15 cellular contexts compared by ENCODE assay signal in genomic region chr5:111734597-111734996, GRCh38. TPM values are rescaled to one million over a fixed set of nuclear protein-coding genes. Genes with fewer than 3 reads are reported as not detected.
DNase-seq lines count a peak whose midpoint lies in the region; ATAC-seq and TF ChIP-seq lines count a peak whose summit lies in the region.
"Had no signal": no experiment of that assay in that cellular context is flagged by ENCODE, and none has a peak within 500 bp of the region (broad histone marks: within the 10 kb centered on the region; RNA-seq: fewer than 3 reads in every experiment).

No MANE protein-coding gene starts in this region.

- no peak overlapping the region for H3K18ac ChIP-seq in mesendoderm (ENCODE audit: low read length)

- no peak overlapping the region for H3K23ac ChIP-seq in mesendoderm (ENCODE audit: low read length)

- peak overlapping the region; percentile 89; the same call in 1 of the 2 replicates for H3K27ac Mint-ChIP-seq in GM23338
- H3K27ac Mint-ChIP-seq in natural killer cell treated with Interleukin-12 subunit alpha and Interleukin-12 subunit beta and Interleukin-15 and Interleukin-18, amount 100 ng/mL, for 72 hours, result no peak overlapping the region

- H3K27me3 Mint-ChIP-seq in GM23338 (ENCODE audit: insufficient read depth, low read depth, poor library complexity), result peaks cover 4% of the 10 kb centered on the region
- no peaks in the 10 kb centered on the region for H3K27me3 Mint-ChIP-seq in natural killer cell treated with Interleukin-12 subunit alpha and Interleukin-12 subunit beta and Interleukin-15 and Interleukin-18, amount 100 ng/mL, for 72 hours

- in situ Hi-C loops in brain microvascular endothelial cell (cut with HindIII; ENCODE audit: low pct_ligation_motif_present, low sequenced_read_pairs), result loop anchor here (25.0 kb wide), 1 partner anchor 228 kb away; no protein-coding TSS in a partner anchor

- H3K79me2 ChIP-seq in GM23338 (replicated peaks; ENCODE audit: insufficient read depth), result peaks cover 52% of the 10 kb centered on the region
- no peaks in the 10 kb centered on the region for H3K79me2 ChIP-seq in mesendoderm (ENCODE audit: control insufficient read depth, insufficient read depth, low read length)

- 44% methylated on average over 3 of the region's 3 CpGs for WGBS in liver
- 62 to 68% (median 63%) methylated on average over 3 of the region's 3 CpGs for WGBS in psoas muscle, 3 donors
- WGBS in mesendoderm (ENCODE audit: extremely low coverage, insufficient coverage, low lambda C conversion rate), result no CpG with 5 or more reads among the region's 3 CpGs

- H2BK5ac ChIP-seq in mesendoderm (ENCODE audit: low read length), result no peak overlapping the region

- H3K9me2 ChIP-seq in GM23338 (ENCODE audit: insufficient read depth), result no peaks in the 10 kb centered on the region

- no peak overlapping the region for H3K56ac ChIP-seq in mesendoderm (ENCODE audit: low read length)

- no peak overlapping the region for H2AK5ac ChIP-seq in mesendoderm (ENCODE audit: low read length)

- no peaks in the 10 kb centered on the region for H3F3A ChIP-seq in GM23338 (replicated peaks; ENCODE audit: low read depth)

- H3K4me1 ChIP-seq in GM23338 (ENCODE audit: insufficient read depth) (peaks cover 35% of the 10 kb centered on the region), liver (ENCODE audit: control insufficient read depth in 4 of 4, insufficient read depth in 4 of 4, low read length in 3 of 4) (peaks cover 6 to 67% (median 47%) of the 10 kb centered on the region in 4 donors), psoas muscle (peaks cover 52% of the 10 kb centered on the region), mesendoderm (ENCODE audit: control insufficient read depth, low read depth, low read length) (no peaks in the 10 kb centered on the region)

- H3K27me3 ChIP-seq in GM23338 (ENCODE audit: insufficient read depth), result no peaks in the 10 kb centered on the region
- H3K27me3 ChIP-seq in brain microvascular endothelial cell (replicated peaks), result no peaks in the 10 kb centered on the region
- H3K27me3 ChIP-seq in liver (ENCODE audit: control insufficient read depth in 4 of 4, insufficient read depth in 4 of 4, low read length in 3 of 4), result no peaks in the 10 kb centered on the region
- H3K27me3 ChIP-seq in psoas muscle (ENCODE audit: insufficient read depth in 3 of 3, low read length in 2 of 3), result no peaks in the 10 kb centered on the region
- H3K27me3 ChIP-seq in mesendoderm (ENCODE audit: insufficient read depth, low read length, poor library complexity), result no peaks in the 10 kb centered on the region

- H4K20me1 ChIP-seq in GM23338 (replicated peaks; ENCODE audit: insufficient read depth), result peaks cover 4% of the 10 kb centered on the region; the same call in 1 of the 2 replicates

- intact Hi-C loops in psoas muscle (cut with DNase I), result loop anchor here in 1 of 2 donors (5.0 to 10.0 kb wide), 2 partner anchors 47 to 410 kb away; no protein-coding TSS in a partner anchor

- no peaks in the 10 kb centered on the region for H3K9me3 ChIP-seq in liver (ENCODE audit: control insufficient read depth in 4 of 4, low read length in 3 of 4)
- H3K9me3 ChIP-seq in psoas muscle, result no peaks in the 10 kb centered on the region

- H3K4me2 ChIP-seq in GM23338, result no peak overlapping the region
- no peak overlapping the region for H3K4me2 ChIP-seq in mesendoderm (ENCODE audit: low read length)

- H3K4ac ChIP-seq in mesendoderm (ENCODE audit: low read depth, low read length), result no peak overlapping the region

- H3K36me3 ChIP-seq in GM23338 (ENCODE audit: insufficient read depth) (peaks cover 15% of the 10 kb centered on the region; the same call in 1 of the 2 replicates), brain microvascular endothelial cell (replicated peaks) (peaks cover 47% of the 10 kb centered on the region), liver (ENCODE audit: control insufficient read depth in 4 of 4, insufficient read depth in 3 of 4, low read depth in 1 of 4, low read length in 3 of 4) (peaks cover 0 to 6% (median 0%) of the 10 kb centered on the region in 4 donors), psoas muscle (ENCODE audit: insufficient read depth in 1 of 2, low read depth in 1 of 2) (no peaks in the 10 kb centered on the region), mesendoderm (ENCODE audit: control insufficient read depth, insufficient read depth, low read length) (no peaks in the 10 kb centered on the region)

- H3K9ac ChIP-seq in liver (ENCODE audit: low read depth in 1 of 2, low read length in 2 of 2) (no peak overlapping the region), mesendoderm (ENCODE audit: low read length) (no peak overlapping the region)

- no peak overlapping the region for H3K4me3 Mint-ChIP-seq in GM23338
- no peak overlapping the region for H3K4me3 Mint-ChIP-seq in natural killer cell treated with Interleukin-12 subunit alpha and Interleukin-12 subunit beta and Interleukin-15 and Interleukin-18, amount 100 ng/mL, for 72 hours

- no peak overlapping the region for H3K27ac ChIP-seq in GM23338 (ENCODE audit: low read depth)
- peak overlapping the region; percentile 58 for H3K27ac ChIP-seq in brain microvascular endothelial cell
- H3K27ac ChIP-seq in liver (ENCODE audit: low read depth in 1 of 2, low read length in 2 of 2), result no peak overlapping the region
- peak overlapping the region; percentile 81 for H3K27ac ChIP-seq in psoas muscle
- no peak overlapping the region for H3K27ac ChIP-seq in mesendoderm (ENCODE audit: low read depth, low read length)
- H3K27ac ChIP-seq: C4-2B had no signal

- H3K4me3 ChIP-seq in GM23338 (no peak overlapping the region), brain microvascular endothelial cell (ENCODE audit: low read depth, low read length) (no peak overlapping the region), liver (ENCODE audit: low read depth in 1 of 3, low read length in 3 of 3) (no peak overlapping the region), psoas muscle (no peak overlapping the region), mesendoderm (ENCODE audit: low read length) (no peak overlapping the region)

- H2BK120ac ChIP-seq in mesendoderm (ENCODE audit: low read depth, low read length), result no peak overlapping the region

- TF ChIP-seq CTCF in GM23338 (conservative IDR thresholded peaks at IDR 0.05; ENCODE audit: low read depth in 2 of 2) (no peak), brain microvascular endothelial cell (IDR thresholded peaks at IDR 0.05; ENCODE audit: low read depth, low read length, missing control alignments) (no peak), liver (IDR thresholded peaks at IDR 0.05; ENCODE audit: low read depth, low read length, missing input control) (no peak), psoas muscle (IDR thresholded peaks at IDR 0.05) (no peak)

- no peak overlapping the region for H2AFZ ChIP-seq in GM23338

- DNase-seq in GM23338 (ENCODE audit: low spot score) (no peak), brain microvascular endothelial cell (no peak), psoas muscle (no peak), mesendoderm (no peak), GM19240 (ENCODE audit: insufficient read length, low spot score) (no peak)
- DNase-seq in natural killer cell treated with Interleukin-12 subunit alpha and Interleukin-12 subunit beta and Interleukin-15 and Interleukin-18, amount 100 ng/mL, for 72 hours (ENCODE audit: low spot score), result no peak
- no peak for DNase-seq in effector CD8-positive, alpha-beta T cell (lab: John Stamatoyannopoulos, UW)
- DNase-seq: GF-D8, NCI-H187, NCI-H446, NCI-H69, RPMI8226, SIG-M5 had no signal

- H3K36me3 Mint-ChIP-seq in GM23338 (ENCODE audit: low read depth), result peaks cover 53% of the 10 kb centered on the region
- H3K36me3 Mint-ChIP-seq in natural killer cell treated with Interleukin-12 subunit alpha and Interleukin-12 subunit beta and Interleukin-15 and Interleukin-18, amount 100 ng/mL, for 72 hours, result no peaks in the 10 kb centered on the region

- peaks cover 6% of the 10 kb centered on the region for H3K79me1 ChIP-seq in mesendoderm (ENCODE audit: low read length)

- H4K8ac ChIP-seq in mesendoderm (ENCODE audit: low read depth, low read length), result no peak overlapping the region

- no peak for TF ChIP-seq RAD21 in liver (IDR thresholded peaks at IDR 0.05)

- no peak overlapping the region for H4K5ac ChIP-seq in mesendoderm (ENCODE audit: low read length)

- H2BK15ac ChIP-seq in mesendoderm (replicated peaks; ENCODE audit: low read depth), result no peak overlapping the region

- H3K9me3 Mint-ChIP-seq in GM23338, result no peaks in the 10 kb centered on the region
- H3K9me3 Mint-ChIP-seq in natural killer cell treated with Interleukin-12 subunit alpha and Interleukin-12 subunit beta and Interleukin-15 and Interleukin-18, amount 100 ng/mL, for 72 hours, result no peaks in the 10 kb centered on the region

- ATAC-seq in GM23338, result no peak
- ATAC-seq in psoas muscle, result no peak
- no peak for ATAC-seq in natural killer cell treated with Interleukin-12 subunit alpha and Interleukin-12 subunit beta and Interleukin-15 and Interleukin-18, amount 100 ng/mL, for 72 hours

- peaks cover 46% of the 10 kb centered on the region for H3K4me1 Mint-ChIP-seq in GM23338
- H3K4me1 Mint-ChIP-seq in natural killer cell treated with Interleukin-12 subunit alpha and Interleukin-12 subunit beta and Interleukin-15 and Interleukin-18, amount 100 ng/mL, for 72 hours (ENCODE audit: low read depth in 2 of 2), result peaks cover 0 to 4% of the 10 kb centered on the region in 2 donors

TF ChIP-seq in GM23338, 12 proteins besides CTCF, POLR2A, EP300 and RAD21 (continues in another document):
- TF ChIP-seq POLR2AphosphoS5 (IDR thresholded peaks at IDR 0.05; ENCODE audit: low read depth), result no peak

TF ChIP-seq in liver, 16 proteins besides CTCF, POLR2A, EP300 and RAD21:
- TF ChIP-seq HNF4G (IDR thresholded peaks at IDR 0.05), result no peak
- peak; percentile 59 to 78 for TF ChIP-seq HNF4A (conservative IDR thresholded peaks at IDR 0.05)

RNA-seq across cellular contexts. Expression of gene NREP, which starts 22.4 kb away (rescaled TPM):
- total RNA-seq in GM23338 (2014; rRNA removed; shearing (Covaris generic)), result 300 and 336 TPM in 2 replicates
- polyA plus RNA-seq in GM23338 (2016; fragmentation: Nextera tagmentation; extraction: Ambion mirVana) (260 and 264 TPM in 2 replicates), liver (1 to 10 TPM; 3.0 to 7.0 TPM), psoas muscle (1 to 10 TPM; 4.7 to 4.8 (median 4.7) TPM)
- total RNA-seq in liver (10 to 100 TPM; 12.6 to 82.7 TPM), psoas muscle (10 to 100 TPM in 1 of 4 donors, 1 to 10 TPM in 3; 5.5 to 15.1 (median 7.4) TPM)
- 252 TPM for polyA plus RNA-seq in mesendoderm (2013, experiment 1 of 2)
- polyA plus RNA-seq in mesendoderm (2013, experiment 2 of 2), result 251 TPM
- 1 to 10 TPM; 5.5 to 7.7 TPM for total RNA-seq in natural killer cell treated with Interleukin-12 subunit alpha and Interleukin-12 subunit beta and Interleukin-15 and Interleukin-18, amount 100 ng/mL, for 72 hours

Comparison
In these comparisons a context has a peak if more than half of its experiments do, and no peak if none do; other contexts are left out.
1. H3K27ac ChIP-seq: peak in brain microvascular endothelial cell (single experiment) and psoas muscle (single experiment); none in GM23338 (single experiment), liver (0 of 2) and mesendoderm (single experiment).